ENCODE assay signal across 7 cellular contexts in the genomic region with DNA sequence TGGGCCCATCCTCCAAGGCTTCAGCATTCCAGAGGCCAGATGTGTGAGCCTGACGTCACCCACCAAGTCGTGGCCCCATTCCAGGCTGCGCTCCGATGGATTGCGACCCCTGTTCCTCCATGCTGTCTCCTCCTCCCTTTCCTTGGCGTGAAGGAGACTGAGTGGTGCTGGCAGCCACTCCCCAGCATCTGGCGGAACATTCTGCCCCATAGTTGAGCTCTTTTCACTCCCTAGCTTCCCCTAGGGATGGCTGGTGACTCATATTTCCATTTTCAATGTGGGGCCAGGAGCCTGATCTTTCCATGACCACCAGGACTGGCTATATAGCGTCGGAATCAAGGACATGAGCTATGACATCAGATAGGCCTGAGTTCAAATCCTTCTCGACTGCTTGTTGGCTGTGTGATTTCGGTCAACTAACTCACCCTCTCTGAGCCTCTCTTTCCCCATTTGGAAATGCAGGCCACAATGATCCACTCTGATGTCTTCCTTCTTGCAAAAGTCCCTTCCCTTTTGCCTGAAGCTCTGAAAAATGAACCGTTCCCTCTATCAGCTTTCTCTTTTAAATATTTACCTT. TPM values are rescaled to one million over a fixed set of nuclear protein-coding genes. Genes with fewer than 3 reads are reported as not detected.
DNase-seq lines count a peak whose midpoint lies in the region; ATAC-seq and TF ChIP-seq lines count a peak whose summit lies in the region.

No MANE protein-coding gene starts in this region.

- H3K4me1 ChIP-seq in vagina: peaks cover 65% of the 10 kb centered on the region

- intact Hi-C loops in vagina (cut with DNase I): loop anchor here (2.0 to 5.0 kb wide), 2 partner anchors 23 to 77 kb away; no protein-coding TSS in a partner anchor

- H3K9me3 ChIP-seq in vagina: no peaks in the 10 kb centered on the region

- peak; percentile 89 for DNase-seq in NCI-H446 treated with DMSO at 0.1 percent for 48 hours (lab: John Stamatoyannopoulos, UW)
- DNase-seq in mucosa of gallbladder (ENCODE audit: low spot score): peak; percentile 90
- peak in 1 of 2 donors; percentile 100 for DNase-seq in vagina (ENCODE audit: extremely low spot score in 2 of 2)
- no peak for DNase-seq in activated naive CD4-positive, alpha-beta T cell treated with Interleukin-2 at 50 U/mL for 16 hours
- no peak for DNase-seq in NCI-H2081 (lab: John Stamatoyannopoulos, UW)

- TF ChIP-seq POLR2A in vagina (IDR thresholded peaks at IDR 0.05): no peak

- peak; percentile 17 for ATAC-seq in esophagus mucosa
- ATAC-seq in GM19035 (IDR thresholded peaks at IDR 0.05; ENCODE audit: unreplicated experiment): no peak

- H3K27ac ChIP-seq in vagina: peak overlapping the region; percentile 92

- H3K36me3 ChIP-seq in vagina: no peaks in the 10 kb centered on the region

- peak in 1 of 3 experiments; percentile 26 for TF ChIP-seq CTCF in vagina (IDR thresholded peaks at IDR 0.05)

- H3K4me3 ChIP-seq in vagina: no peak overlapping the region

- H3K27me3 ChIP-seq in vagina: no peaks in the 10 kb centered on the region

RNA-seq across cellular contexts. Expression of a gene that starts 24.5 kb away (rescaled TPM):
- 101 TPM for total RNA-seq in esophagus mucosa
- total RNA-seq in mucosa of gallbladder: 240 TPM
- total RNA-seq in vagina: 2,876 TPM

RNA-seq across cellular contexts. Expression of a gene that starts 38.6 kb away (rescaled TPM):
- total RNA-seq in esophagus mucosa (58.3 TPM), mucosa of gallbladder (118 TPM), vagina (97.2 TPM)

Comparison
In these comparisons a context has a peak if more than half of its experiments do, and no peak if none do; other contexts are left out.
1. DNase-seq: peak in NCI-H446 treated with DMSO at 0.1 percent for 48 hours (single experiment) and mucosa of gallbladder (single experiment); none in activated naive CD4-positive, alpha-beta T cell treated with Interleukin-2 at 50 U/mL for 16 hours (single experiment) and NCI-H2081 (0 of 2).
2. RNA of a gene that starts 24.5 kb away (total RNA-seq): 2,876 TPM in vagina (single experiment); 240 TPM in mucosa of gallbladder (single experiment) and 101 TPM in esophagus mucosa (single experiment); every median in the first group is over 10 times any median in the second.